Comparison of ENCODE assay signal across 8 cellular contexts in genomic region chr16:10509534-10510025, GRCh38.
DNase-seq lines count a peak whose midpoint lies in the region; ATAC-seq and TF ChIP-seq lines count a peak whose summit lies in the region.

No MANE protein-coding gene starts in this region.

- H3K9me3 Mint-ChIP-seq in activated T-helper 1 cell treated with anti-CD3 and anti-CD28 coated beads, Interleukin-12 subunit alpha, Interleukin-12 subunit beta, Interleukin-2, Interleukin-4 antibody, amounts not matched to agents 30 ng/mL and 10 ng/mL and 1 ng/mL, durations not matched to agents 14 hours and 24 hours and 36 hours, result no peaks in the 10 kb centered on the region
- peaks cover 5% of the 10 kb centered on the region for H3K9me3 Mint-ChIP-seq in type B pancreatic cell

- no peak overlapping the region for H3K4me3 Mint-ChIP-seq in activated T-helper 1 cell treated with anti-CD3 and anti-CD28 coated beads, Interleukin-12 subunit alpha, Interleukin-12 subunit beta, Interleukin-2, Interleukin-4 antibody, amounts not matched to agents 30 ng/mL and 10 ng/mL and 1 ng/mL, durations not matched to agents 14 hours and 24 hours and 36 hours
- no peak overlapping the region for H3K4me3 Mint-ChIP-seq in type B pancreatic cell

- DNase-seq in DMS79 (lab: John Stamatoyannopoulos, UW) (peak; percentile 70), RWPE2 (ENCODE audit: low spot score) (no peak), fibroblast of the conjunctiva (ENCODE audit: low read depth) (peak; percentile 75), occipital lobe (lab: John Stamatoyannopoulos, UW) (peak; percentile 31), type B pancreatic cell (ENCODE audit: extremely low spot score, unreplicated experiment) (no peak)
- DNase-seq in activated T-helper 1 cell treated with anti-CD3 and anti-CD28 coated beads, Interleukin-12 subunit alpha, Interleukin-12 subunit beta, Interleukin-2, Interleukin-4 antibody, amounts not matched to agents 30 ng/mL and 10 ng/mL and 1 ng/mL, durations not matched to agents 14 hours and 24 hours and 36 hours (ENCODE audit: low spot score), result peak; percentile 49

- H3K27ac ChIP-seq in RWPE2 (ENCODE audit: poor library complexity, severe bottlenecking), result no peak overlapping the region

- H3K4me3 ChIP-seq in RWPE2 (ENCODE audit: severe bottlenecking), result no peak overlapping the region

- peak overlapping the region; percentile 64 for H3K27ac Mint-ChIP-seq in activated T-helper 1 cell treated with anti-CD3 and anti-CD28 coated beads, Interleukin-12 subunit alpha, Interleukin-12 subunit beta, Interleukin-2, Interleukin-4 antibody, amounts not matched to agents 30 ng/mL and 10 ng/mL and 1 ng/mL, durations not matched to agents 14 hours and 24 hours and 36 hours
- H3K27ac Mint-ChIP-seq in type B pancreatic cell, result peak overlapping the region; percentile 24

- no peaks in the 10 kb centered on the region for H3K9me3 ChIP-seq in RWPE2 (ENCODE audit: severe bottlenecking)

- H3K36me3 Mint-ChIP-seq in activated T-helper 1 cell treated with anti-CD3 and anti-CD28 coated beads, Interleukin-12 subunit alpha, Interleukin-12 subunit beta, Interleukin-2, Interleukin-4 antibody, amounts not matched to agents 30 ng/mL and 10 ng/mL and 1 ng/mL, durations not matched to agents 14 hours and 24 hours and 36 hours (ENCODE audit: low read depth), result no peaks in the 10 kb centered on the region
- no peaks in the 10 kb centered on the region for H3K36me3 Mint-ChIP-seq in type B pancreatic cell

- H3K4me1 Mint-ChIP-seq in activated T-helper 1 cell treated with anti-CD3 and anti-CD28 coated beads, Interleukin-12 subunit alpha, Interleukin-12 subunit beta, Interleukin-2, Interleukin-4 antibody, amounts not matched to agents 30 ng/mL and 10 ng/mL and 1 ng/mL, durations not matched to agents 14 hours and 24 hours and 36 hours (ENCODE audit: low read depth), result peaks cover 11% of the 10 kb centered on the region
- peaks cover 11% of the 10 kb centered on the region for H3K4me1 Mint-ChIP-seq in type B pancreatic cell (ENCODE audit: unreplicated experiment)

- H3K4me1 ChIP-seq in RWPE2 (ENCODE audit: insufficient read depth, poor library complexity, severe bottlenecking), result no peaks in the 10 kb centered on the region

- ATAC-seq in GM21786 (IDR thresholded peaks at IDR 0.05; ENCODE audit: unreplicated experiment), result peak; percentile 86
- ATAC-seq in RWPE2 (ENCODE audit: low read depth), result peak; percentile 96

- H3K27me3 Mint-ChIP-seq in activated T-helper 1 cell treated with anti-CD3 and anti-CD28 coated beads, Interleukin-12 subunit alpha, Interleukin-12 subunit beta, Interleukin-2, Interleukin-4 antibody, amounts not matched to agents 30 ng/mL and 10 ng/mL and 1 ng/mL, durations not matched to agents 14 hours and 24 hours and 36 hours (ENCODE audit: insufficient read depth), result peaks cover 14% of the 10 kb centered on the region
- peaks cover 3% of the 10 kb centered on the region for H3K27me3 Mint-ChIP-seq in type B pancreatic cell

- TF ChIP-seq CTCF in LNCAP (IDR thresholded peaks at IDR 0.05) (peak; percentile 75), RWPE2 (IDR thresholded peaks at IDR 0.05; ENCODE audit: poor library complexity, severe bottlenecking) (peak; percentile 86), type B pancreatic cell (conservative IDR thresholded peaks at IDR 0.05) (peak; percentile 87)

- intact Hi-C loops in activated T-helper 1 cell treated with anti-CD3 and anti-CD28 coated beads, Interleukin-12 subunit alpha, Interleukin-12 subunit beta, Interleukin-2, Interleukin-4 antibody, amounts not matched to agents 30 ng/mL and 10 ng/mL and 1 ng/mL, durations not matched to agents 14 hours and 24 hours and 36 hours (cut with micrococcal nuclease), result loop anchor here (1.0 to 2.0 kb wide), 3 partner anchors 123 to 252 kb away; partner anchors contain the start of gene ATF7IP2

- H3K27me3 ChIP-seq in RWPE2 (ENCODE audit: insufficient read depth, poor library complexity, severe bottlenecking), result no peaks in the 10 kb centered on the region

- no peaks in the 10 kb centered on the region for H3K36me3 ChIP-seq in RWPE2 (ENCODE audit: low read depth)

Comparison
In these comparisons a context has a peak if more than half of its experiments do, and no peak if none do; other contexts are left out.
1. DNase-seq: peak in DMS79 (single experiment), activated T-helper 1 cell treated with anti-CD3 and anti-CD28 coated beads, Interleukin-12 subunit alpha, Interleukin-12 subunit beta, Interleukin-2, Interleukin-4 antibody, amounts not matched to agents 30 ng/mL and 10 ng/mL and 1 ng/mL, durations not matched to agents 14 hours and 24 hours and 36 hours (single experiment), fibroblast of the conjunctiva (single experiment) and occipital lobe (single experiment); none in RWPE2 (single experiment) and type B pancreatic cell (single experiment).
2. Peak in every context shown above with its lines, with median percentiles within 50 percentile points of each other: CTCF ChIP-seq.